In the genomic region with DNA sequence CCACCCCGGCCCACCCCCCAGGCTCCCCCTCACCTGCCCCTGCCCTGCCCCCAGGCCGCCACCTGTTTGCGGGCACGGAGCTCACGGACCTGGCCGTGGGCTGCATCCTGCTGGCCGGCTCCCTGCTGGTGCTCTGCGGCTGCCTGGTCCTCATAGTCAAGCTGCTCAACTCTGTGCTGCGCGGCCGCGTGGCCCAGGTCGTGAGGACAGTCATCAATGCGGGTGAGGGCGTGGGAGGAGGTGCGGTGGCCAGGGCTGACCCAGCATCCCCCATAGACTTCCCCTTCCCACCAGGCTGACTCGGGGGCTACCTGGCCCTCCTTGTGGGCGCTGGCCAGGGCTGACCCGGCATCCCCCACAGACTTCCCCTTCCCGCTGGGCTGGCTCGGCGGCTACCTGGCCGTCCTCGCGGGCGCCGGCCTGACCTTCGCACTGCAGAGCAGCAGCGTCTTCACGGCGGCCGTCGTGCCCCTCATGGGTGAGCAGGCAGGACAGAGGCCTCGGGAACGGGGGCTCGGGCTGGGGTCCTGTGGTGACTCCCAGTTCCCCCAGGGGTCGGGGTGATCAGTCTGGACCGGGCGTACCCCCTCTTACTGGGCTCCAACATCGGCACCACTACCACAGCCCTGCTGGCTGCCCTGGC, we compare ENCODE assay signal across 26 cellular contexts. TPM values are rescaled to one million over a fixed set of nuclear protein-coding genes. Genes with fewer than 3 reads are reported as not detected.
"Had no signal": no experiment of that assay in that cellular context is flagged by ENCODE, and none has a peak within 500 bp of the region (broad histone marks: within the 10 kb centered on the region; RNA-seq: fewer than 3 reads in every experiment).

No MANE protein-coding gene starts in this region.

- H3K4me3 ChIP-seq: cardiac muscle cell, gastrocnemius medialis, heart left ventricle, pancreas, testis had no signal

- DNase-seq: activated CD4-positive, alpha-beta T cell treated with anti-CD3 and anti-CD28 coated beads, Interleukin-2, amount 10 ng/mL, durations not matched to agents 24 days and 14 days; activated CD8-positive, alpha-beta T cell treated with anti-CD3 and anti-CD28 coated beads, Interleukin-2, amount 10 ng/mL, durations not matched to agents 7 days and 5 days; activated naive CD4-positive, alpha-beta T cell treated with Interleukin-2 at 50 U/mL for 16 hours; activated naive CD8-positive, alpha-beta T cell treated with anti-CD3 and anti-CD28 coated beads, Interleukin-2, amount 10 ng/mL, durations not matched to agents 7 days and 5 days; activated T-cell treated with anti-CD3 and anti-CD28 coated beads, Interleukin-2, amount 50 U/mL, for 24 hours; amygdala; effector CD8-positive, alpha-beta T cell; gastrocnemius medialis; heart left ventricle; immature natural killer cell; kidney glomerular epithelial cell; naive thymus-derived CD8-positive, alpha-beta T cell; pancreas; stimulated activated CD4-positive, alpha-beta T cell treated with anti-CD3 and anti-CD28 coated beads, Interleukin-4, amount 100 ng/mL, for 24 hours; testis had no signal

- H3K27ac ChIP-seq: cardiac muscle cell, gastrocnemius medialis, heart left ventricle, pancreas, testis had no signal

- H3K9me3 ChIP-seq: gastrocnemius medialis, heart left ventricle, pancreas, testis had no signal

- H3K27me3 ChIP-seq: cardiac muscle cell, pancreas, testis had no signal

- H3K36me3 Mint-ChIP-seq: activated naive CD8-positive, alpha-beta T cell treated with anti-CD3 and anti-CD28 coated beads, Interleukin-2, amount 10 ng/mL, durations not matched to agents 7 days and 5 days; immature natural killer cell; memory B cell; naive thymus-derived CD8-positive, alpha-beta T cell; type B pancreatic cell had no signal

- ATAC-seq: activated CD8-positive, alpha-beta T cell treated with anti-CD3 and anti-CD28 coated beads, Interleukin-2, amount 10 ng/mL, durations not matched to agents 7 days and 5 days; esophagus mucosa; gastrocnemius medialis; heart left ventricle; naive thymus-derived CD8-positive, alpha-beta T cell; pancreas; sciatic nerve; stimulated activated effector memory CD8-positive, alpha-beta T cell treated with anti-CD3 and anti-CD28 coated beads, Interleukin-12 subunit alpha, Interleukin-12 subunit beta, amount 100 ng/mL, for 72 hours had no signal

- H3K4me3 Mint-ChIP-seq: activated CD4-positive, alpha-beta T cell treated with anti-CD3 and anti-CD28 coated beads, Interleukin-2, amount 10 ng/mL, durations not matched to agents 24 days and 14 days; activated CD8-positive, alpha-beta T cell treated with anti-CD3 and anti-CD28 coated beads, Interleukin-2, amount 10 ng/mL, durations not matched to agents 7 days and 5 days; activated naive CD8-positive, alpha-beta T cell treated with anti-CD3 and anti-CD28 coated beads, Interleukin-2, amount 10 ng/mL, durations not matched to agents 7 days and 5 days; activated T-cell treated with anti-CD3 and anti-CD28 coated beads, Interleukin-2, amount 50 U/mL, for 24 hours; dendritic cell treated with granulocyte-macrophage colony-stimulating factor and Interleukin-4, amounts not matched to agents 40 ng/mL and 50 ng/mL, for 4 days; immature natural killer cell; stimulated activated effector memory CD8-positive, alpha-beta T cell treated with anti-CD3 and anti-CD28 coated beads, Interleukin-12 subunit alpha, Interleukin-12 subunit beta, amount 100 ng/mL, for 72 hours; type B pancreatic cell had no signal

- H3K36me3 ChIP-seq: cardiac muscle cell, gastrocnemius medialis, heart left ventricle, pancreas had no signal

- H3K9me3 Mint-ChIP-seq: activated CD4-positive, alpha-beta T cell treated with anti-CD3 and anti-CD28 coated beads, Interleukin-2, amount 10 ng/mL, durations not matched to agents 24 days and 14 days; activated naive CD8-positive, alpha-beta T cell treated with anti-CD3 and anti-CD28 coated beads, Interleukin-2, amount 10 ng/mL, durations not matched to agents 7 days and 5 days; activated T-cell treated with anti-CD3 and anti-CD28 coated beads, Interleukin-2, amount 50 U/mL, for 24 hours; activated T-helper 2 cell treated with anti-CD3 and anti-CD28 coated beads, Interferon-gamma antibody, Interleukin-2, Interleukin-4, amounts not matched to agents 10 μg/mL and 5 μg/mL and 100 μg/mL, durations not matched to agents 14 hours and 24 hours and 36 hours; dendritic cell treated with granulocyte-macrophage colony-stimulating factor and Interleukin-4, amounts not matched to agents 40 ng/mL and 50 ng/mL, for 4 days; immature natural killer cell; memory B cell; naive thymus-derived CD8-positive, alpha-beta T cell; stimulated activated effector memory CD8-positive, alpha-beta T cell treated with anti-CD3 and anti-CD28 coated beads, Interleukin-12 subunit alpha, Interleukin-12 subunit beta, amount 100 ng/mL, for 72 hours; type B pancreatic cell had no signal

- H3K27me3 Mint-ChIP-seq: activated naive CD8-positive, alpha-beta T cell treated with anti-CD3 and anti-CD28 coated beads, Interleukin-2, amount 10 ng/mL, durations not matched to agents 7 days and 5 days; type B pancreatic cell had no signal

- H3K27ac Mint-ChIP-seq: activated CD4-positive, alpha-beta T cell treated with anti-CD3 and anti-CD28 coated beads, Interleukin-2, amount 10 ng/mL, durations not matched to agents 24 days and 14 days; activated CD8-positive, alpha-beta T cell treated with anti-CD3 and anti-CD28 coated beads, Interleukin-2, amount 10 ng/mL, durations not matched to agents 7 days and 5 days; activated naive CD8-positive, alpha-beta T cell treated with anti-CD3 and anti-CD28 coated beads, Interleukin-2, amount 10 ng/mL, durations not matched to agents 7 days and 5 days; activated T-cell treated with anti-CD3 and anti-CD28 coated beads, Interleukin-2, amount 50 U/mL, for 24 hours; activated T-helper 2 cell treated with anti-CD3 and anti-CD28 coated beads, Interferon-gamma antibody, Interleukin-2, Interleukin-4, amounts not matched to agents 10 μg/mL and 5 μg/mL and 100 μg/mL, durations not matched to agents 14 hours and 24 hours and 36 hours; dendritic cell treated with granulocyte-macrophage colony-stimulating factor and Interleukin-4, amounts not matched to agents 40 ng/mL and 50 ng/mL, for 4 days; immature natural killer cell; memory B cell; naive thymus-derived CD8-positive, alpha-beta T cell; stimulated activated effector memory CD8-positive, alpha-beta T cell treated with anti-CD3 and anti-CD28 coated beads, Interleukin-12 subunit alpha, Interleukin-12 subunit beta, amount 100 ng/mL, for 72 hours had no signal

RNA-seq across cellular contexts. Expression of a gene that starts 3.5 kb away (rescaled TPM):
- total RNA-seq: activated CD4-positive, alpha-beta T cell treated with anti-CD3 and anti-CD28 coated beads, Interleukin-2, amount 10 ng/mL, durations not matched to agents 24 days and 14 days; activated CD8-positive, alpha-beta T cell treated with anti-CD3 and anti-CD28 coated beads, Interleukin-2, amount 10 ng/mL, durations not matched to agents 7 days and 5 days; activated naive CD8-positive, alpha-beta T cell treated with anti-CD3 and anti-CD28 coated beads, Interleukin-2, amount 10 ng/mL, durations not matched to agents 7 days and 5 days; activated T-helper 2 cell treated with anti-CD3 and anti-CD28 coated beads, Interferon-gamma antibody, Interleukin-2, Interleukin-4, amounts not matched to agents 10 μg/mL and 5 μg/mL and 100 μg/mL, durations not matched to agents 14 hours and 24 hours and 36 hours; cardiac muscle cell; chondrocyte; gastrocnemius medialis; heart left ventricle; liver; naive thymus-derived CD8-positive, alpha-beta T cell; pulmonary artery endothelial cell; sciatic nerve had no signal

RNA-seq across cellular contexts. Expression of a gene that starts 6.9 kb away (rescaled TPM):
- total RNA-seq: activated CD4-positive, alpha-beta T cell treated with anti-CD3 and anti-CD28 coated beads, Interleukin-2, amount 10 ng/mL, durations not matched to agents 24 days and 14 days; activated CD8-positive, alpha-beta T cell treated with anti-CD3 and anti-CD28 coated beads, Interleukin-2, amount 10 ng/mL, durations not matched to agents 7 days and 5 days; activated naive CD8-positive, alpha-beta T cell treated with anti-CD3 and anti-CD28 coated beads, Interleukin-2, amount 10 ng/mL, durations not matched to agents 7 days and 5 days; activated T-helper 2 cell treated with anti-CD3 and anti-CD28 coated beads, Interferon-gamma antibody, Interleukin-2, Interleukin-4, amounts not matched to agents 10 μg/mL and 5 μg/mL and 100 μg/mL, durations not matched to agents 14 hours and 24 hours and 36 hours; cardiac muscle cell; chondrocyte; gastrocnemius medialis; heart left ventricle; liver; sciatic nerve had no signal

RNA-seq across cellular contexts. Expression of a gene that starts 9.2 kb away (rescaled TPM):
- total RNA-seq: sciatic nerve had no signal
